ENCODE assay signal across 1 cellular context in genomic region chr5:172479034-172479783, GRCh38.
TF ChIP-seq lines count a peak whose summit lies in the region.

No MANE protein-coding gene starts in this region.

TF ChIP-seq in K562, 482 proteins besides CTCF, POLR2A, EP300 and RAD21 (continued from another document and continues in another):
- no peak for TF ChIP-seq MBD1 (CRISPR knock-in tag; IDR thresholded peaks at IDR 0.05)
- TF ChIP-seq NFE2 (IDR thresholded peaks at IDR 0.05; ENCODE audit: low read depth), result no peak
- TF ChIP-seq ZNF507 (tag; conservative IDR thresholded peaks at IDR 0.05), result no peak
- no peak for TF ChIP-seq TSC22D4 (tag; IDR thresholded peaks at IDR 0.05)
- no peak for TF ChIP-seq SMARCC2 (IDR thresholded peaks at IDR 0.05; ENCODE audit: low read depth)
- TF ChIP-seq, protein P1, sequence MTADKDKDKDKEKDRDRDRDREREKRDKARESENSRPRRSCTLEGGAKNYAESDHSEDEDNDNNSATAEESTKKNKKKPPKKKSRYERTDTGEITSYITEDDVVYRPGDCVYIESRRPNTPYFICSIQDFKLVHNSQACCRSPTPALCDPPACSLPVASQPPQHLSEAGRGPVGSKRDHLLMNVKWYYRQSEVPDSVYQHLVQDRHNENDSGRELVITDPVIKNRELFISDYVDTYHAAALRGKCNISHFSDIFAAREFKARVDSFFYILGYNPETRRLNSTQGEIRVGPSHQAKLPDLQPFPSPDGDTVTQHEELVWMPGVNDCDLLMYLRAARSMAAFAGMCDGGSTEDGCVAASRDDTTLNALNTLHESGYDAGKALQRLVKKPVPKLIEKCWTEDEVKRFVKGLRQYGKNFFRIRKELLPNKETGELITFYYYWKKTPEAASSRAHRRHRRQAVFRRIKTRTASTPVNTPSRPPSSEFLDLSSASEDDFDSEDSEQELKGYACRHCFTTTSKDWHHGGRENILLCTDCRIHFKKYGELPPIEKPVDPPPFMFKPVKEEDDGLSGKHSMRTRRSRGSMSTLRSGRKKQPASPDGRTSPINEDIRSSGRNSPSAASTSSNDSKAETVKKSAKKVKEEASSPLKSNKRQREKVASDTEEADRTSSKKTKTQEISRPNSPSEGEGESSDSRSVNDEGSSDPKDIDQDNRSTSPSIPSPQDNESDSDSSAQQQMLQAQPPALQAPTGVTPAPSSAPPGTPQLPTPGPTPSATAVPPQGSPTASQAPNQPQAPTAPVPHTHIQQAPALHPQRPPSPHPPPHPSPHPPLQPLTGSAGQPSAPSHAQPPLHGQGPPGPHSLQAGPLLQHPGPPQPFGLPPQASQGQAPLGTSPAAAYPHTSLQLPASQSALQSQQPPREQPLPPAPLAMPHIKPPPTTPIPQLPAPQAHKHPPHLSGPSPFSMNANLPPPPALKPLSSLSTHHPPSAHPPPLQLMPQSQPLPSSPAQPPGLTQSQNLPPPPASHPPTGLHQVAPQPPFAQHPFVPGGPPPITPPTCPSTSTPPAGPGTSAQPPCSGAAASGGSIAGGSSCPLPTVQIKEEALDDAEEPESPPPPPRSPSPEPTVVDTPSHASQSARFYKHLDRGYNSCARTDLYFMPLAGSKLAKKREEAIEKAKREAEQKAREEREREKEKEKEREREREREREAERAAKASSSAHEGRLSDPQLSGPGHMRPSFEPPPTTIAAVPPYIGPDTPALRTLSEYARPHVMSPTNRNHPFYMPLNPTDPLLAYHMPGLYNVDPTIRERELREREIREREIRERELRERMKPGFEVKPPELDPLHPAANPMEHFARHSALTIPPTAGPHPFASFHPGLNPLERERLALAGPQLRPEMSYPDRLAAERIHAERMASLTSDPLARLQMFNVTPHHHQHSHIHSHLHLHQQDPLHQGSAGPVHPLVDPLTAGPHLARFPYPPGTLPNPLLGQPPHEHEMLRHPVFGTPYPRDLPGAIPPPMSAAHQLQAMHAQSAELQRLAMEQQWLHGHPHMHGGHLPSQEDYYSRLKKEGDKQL (CRISPR knock-in tag; IDR thresholded peaks at IDR 0.05; ENCODE audit: borderline replicate concordance), result no peak
- TF ChIP-seq ZNF197 (CRISPR knock-in tag; IDR thresholded peaks at IDR 0.05; ENCODE audit: low read depth), result no peak
- no peak for TF ChIP-seq MTF1 (CRISPR knock-in tag; IDR thresholded peaks at IDR 0.05; ENCODE audit: borderline replicate concordance)
- no peak for TF ChIP-seq HIVEP1 (CRISPR knock-in tag; IDR thresholded peaks at IDR 0.05)
- no peak for TF ChIP-seq ZNF224 (CRISPR knock-in tag; IDR thresholded peaks at IDR 0.05)
- no peak for TF ChIP-seq ATF2 (CRISPR knock-in tag; IDR thresholded peaks at IDR 0.05)
- TF ChIP-seq TFAM (CRISPR knock-in tag; conservative IDR thresholded peaks at IDR 0.05), result no peak
- TF ChIP-seq U2AF1 (optimal IDR thresholded peaks at IDR 0.05; ENCODE audit: low read depth, low read length), result no peak
- TF ChIP-seq MYNN (IDR thresholded peaks at IDR 0.05), result no peak
- TF ChIP-seq MYNN (CRISPR knock-in tag; IDR thresholded peaks at IDR 0.05), result no peak
- TF ChIP-seq CBX8 (IDR thresholded peaks at IDR 0.05; ENCODE audit: borderline replicate concordance, extremely low read depth, low read depth, low read length, poor library complexity, severe bottlenecking), result no peak
- TF ChIP-seq, protein P2, sequence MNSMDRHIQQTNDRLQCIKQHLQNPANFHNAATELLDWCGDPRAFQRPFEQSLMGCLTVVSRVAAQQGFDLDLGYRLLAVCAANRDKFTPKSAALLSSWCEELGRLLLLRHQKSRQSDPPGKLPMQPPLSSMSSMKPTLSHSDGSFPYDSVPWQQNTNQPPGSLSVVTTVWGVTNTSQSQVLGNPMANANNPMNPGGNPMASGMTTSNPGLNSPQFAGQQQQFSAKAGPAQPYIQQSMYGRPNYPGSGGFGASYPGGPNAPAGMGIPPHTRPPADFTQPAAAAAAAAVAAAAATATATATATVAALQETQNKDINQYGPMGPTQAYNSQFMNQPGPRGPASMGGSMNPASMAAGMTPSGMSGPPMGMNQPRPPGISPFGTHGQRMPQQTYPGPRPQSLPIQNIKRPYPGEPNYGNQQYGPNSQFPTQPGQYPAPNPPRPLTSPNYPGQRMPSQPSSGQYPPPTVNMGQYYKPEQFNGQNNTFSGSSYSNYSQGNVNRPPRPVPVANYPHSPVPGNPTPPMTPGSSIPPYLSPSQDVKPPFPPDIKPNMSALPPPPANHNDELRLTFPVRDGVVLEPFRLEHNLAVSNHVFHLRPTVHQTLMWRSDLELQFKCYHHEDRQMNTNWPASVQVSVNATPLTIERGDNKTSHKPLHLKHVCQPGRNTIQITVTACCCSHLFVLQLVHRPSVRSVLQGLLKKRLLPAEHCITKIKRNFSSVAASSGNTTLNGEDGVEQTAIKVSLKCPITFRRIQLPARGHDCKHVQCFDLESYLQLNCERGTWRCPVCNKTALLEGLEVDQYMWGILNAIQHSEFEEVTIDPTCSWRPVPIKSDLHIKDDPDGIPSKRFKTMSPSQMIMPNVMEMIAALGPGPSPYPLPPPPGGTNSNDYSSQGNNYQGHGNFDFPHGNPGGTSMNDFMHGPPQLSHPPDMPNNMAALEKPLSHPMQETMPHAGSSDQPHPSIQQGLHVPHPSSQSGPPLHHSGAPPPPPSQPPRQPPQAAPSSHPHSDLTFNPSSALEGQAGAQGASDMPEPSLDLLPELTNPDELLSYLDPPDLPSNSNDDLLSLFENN (IDR thresholded peaks at IDR 0.05; ENCODE audit: low read depth in 2 of 2, low read length in 2 of 2), result no peak
- no peak for TF ChIP-seq ZNF253 (CRISPR knock-in tag; conservative IDR thresholded peaks at IDR 0.05)
- TF ChIP-seq ZNF395 (CRISPR knock-in tag; IDR thresholded peaks at IDR 0.05), result no peak
- no peak for TF ChIP-seq ILK (tag; IDR thresholded peaks at IDR 0.05; ENCODE audit: borderline replicate concordance, low read depth)
- TF ChIP-seq, protein P3, sequence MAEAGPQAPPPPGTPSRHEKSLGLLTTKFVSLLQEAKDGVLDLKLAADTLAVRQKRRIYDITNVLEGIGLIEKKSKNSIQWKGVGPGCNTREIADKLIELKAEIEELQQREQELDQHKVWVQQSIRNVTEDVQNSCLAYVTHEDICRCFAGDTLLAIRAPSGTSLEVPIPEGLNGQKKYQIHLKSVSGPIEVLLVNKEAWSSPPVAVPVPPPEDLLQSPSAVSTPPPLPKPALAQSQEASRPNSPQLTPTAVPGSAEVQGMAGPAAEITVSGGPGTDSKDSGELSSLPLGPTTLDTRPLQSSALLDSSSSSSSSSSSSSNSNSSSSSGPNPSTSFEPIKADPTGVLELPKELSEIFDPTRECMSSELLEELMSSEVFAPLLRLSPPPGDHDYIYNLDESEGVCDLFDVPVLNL (CRISPR knock-in tag; IDR thresholded peaks at IDR 0.05; ENCODE audit: low read depth), result no peak
- TF ChIP-seq, protein P4, sequence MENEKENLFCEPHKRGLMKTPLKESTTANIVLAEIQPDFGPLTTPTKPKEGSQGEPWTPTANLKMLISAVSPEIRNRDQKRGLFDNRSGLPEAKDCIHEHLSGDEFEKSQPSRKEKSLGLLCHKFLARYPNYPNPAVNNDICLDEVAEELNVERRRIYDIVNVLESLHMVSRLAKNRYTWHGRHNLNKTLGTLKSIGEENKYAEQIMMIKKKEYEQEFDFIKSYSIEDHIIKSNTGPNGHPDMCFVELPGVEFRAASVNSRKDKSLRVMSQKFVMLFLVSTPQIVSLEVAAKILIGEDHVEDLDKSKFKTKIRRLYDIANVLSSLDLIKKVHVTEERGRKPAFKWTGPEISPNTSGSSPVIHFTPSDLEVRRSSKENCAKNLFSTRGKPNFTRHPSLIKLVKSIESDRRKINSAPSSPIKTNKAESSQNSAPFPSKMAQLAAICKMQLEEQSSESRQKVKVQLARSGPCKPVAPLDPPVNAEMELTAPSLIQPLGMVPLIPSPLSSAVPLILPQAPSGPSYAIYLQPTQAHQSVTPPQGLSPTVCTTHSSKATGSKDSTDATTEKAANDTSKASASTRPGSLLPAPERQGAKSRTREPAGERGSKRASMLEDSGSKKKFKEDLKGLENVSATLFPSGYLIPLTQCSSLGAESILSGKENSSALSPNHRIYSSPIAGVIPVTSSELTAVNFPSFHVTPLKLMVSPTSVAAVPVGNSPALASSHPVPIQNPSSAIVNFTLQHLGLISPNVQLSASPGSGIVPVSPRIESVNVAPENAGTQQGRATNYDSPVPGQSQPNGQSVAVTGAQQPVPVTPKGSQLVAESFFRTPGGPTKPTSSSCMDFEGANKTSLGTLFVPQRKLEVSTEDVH (IDR thresholded peaks at IDR 0.05; ENCODE audit: low read depth, partially characterized antibody), result no peak
- TF ChIP-seq MEF2D (tag; conservative IDR thresholded peaks at IDR 0.05; ENCODE audit: low read depth), result no peak
- TF ChIP-seq, protein P5, sequence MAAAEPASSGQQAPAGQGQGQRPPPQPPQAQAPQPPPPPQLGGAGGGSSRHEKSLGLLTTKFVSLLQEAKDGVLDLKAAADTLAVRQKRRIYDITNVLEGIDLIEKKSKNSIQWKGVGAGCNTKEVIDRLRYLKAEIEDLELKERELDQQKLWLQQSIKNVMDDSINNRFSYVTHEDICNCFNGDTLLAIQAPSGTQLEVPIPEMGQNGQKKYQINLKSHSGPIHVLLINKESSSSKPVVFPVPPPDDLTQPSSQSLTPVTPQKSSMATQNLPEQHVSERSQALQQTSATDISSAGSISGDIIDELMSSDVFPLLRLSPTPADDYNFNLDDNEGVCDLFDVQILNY (CRISPR knock-in tag; IDR thresholded peaks at IDR 0.05), result no peak
- no peak for TF ChIP-seq ZNF165 (CRISPR knock-in tag; IDR thresholded peaks at IDR 0.05; ENCODE audit: borderline replicate concordance)
- TF ChIP-seq, protein P6, sequence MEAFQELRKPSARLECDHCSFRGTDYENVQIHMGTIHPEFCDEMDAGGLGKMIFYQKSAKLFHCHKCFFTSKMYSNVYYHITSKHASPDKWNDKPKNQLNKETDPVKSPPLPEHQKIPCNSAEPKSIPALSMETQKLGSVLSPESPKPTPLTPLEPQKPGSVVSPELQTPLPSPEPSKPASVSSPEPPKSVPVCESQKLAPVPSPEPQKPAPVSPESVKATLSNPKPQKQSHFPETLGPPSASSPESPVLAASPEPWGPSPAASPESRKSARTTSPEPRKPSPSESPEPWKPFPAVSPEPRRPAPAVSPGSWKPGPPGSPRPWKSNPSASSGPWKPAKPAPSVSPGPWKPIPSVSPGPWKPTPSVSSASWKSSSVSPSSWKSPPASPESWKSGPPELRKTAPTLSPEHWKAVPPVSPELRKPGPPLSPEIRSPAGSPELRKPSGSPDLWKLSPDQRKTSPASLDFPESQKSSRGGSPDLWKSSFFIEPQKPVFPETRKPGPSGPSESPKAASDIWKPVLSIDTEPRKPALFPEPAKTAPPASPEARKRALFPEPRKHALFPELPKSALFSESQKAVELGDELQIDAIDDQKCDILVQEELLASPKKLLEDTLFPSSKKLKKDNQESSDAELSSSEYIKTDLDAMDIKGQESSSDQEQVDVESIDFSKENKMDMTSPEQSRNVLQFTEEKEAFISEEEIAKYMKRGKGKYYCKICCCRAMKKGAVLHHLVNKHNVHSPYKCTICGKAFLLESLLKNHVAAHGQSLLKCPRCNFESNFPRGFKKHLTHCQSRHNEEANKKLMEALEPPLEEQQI (IDR thresholded peaks at IDR 0.05), result no peak
- TF ChIP-seq ZBTB33 (CRISPR knock-in tag; IDR thresholded peaks at IDR 0.05), result no peak
- TF ChIP-seq SMC3 (conservative IDR thresholded peaks at IDR 0.05; ENCODE audit: insufficient read depth, low read depth, low read length), result peak; percentile 95
- TF ChIP-seq ATF3 (IDR thresholded peaks at IDR 0.05), result peak; percentile 43; the same call in 1 of the 2 replicates
- no peak for TF ChIP-seq ATF3 (CRISPR knock-in tag; conservative IDR thresholded peaks at IDR 0.05)
- TF ChIP-seq ZKSCAN1 (IDR thresholded peaks at IDR 0.05; ENCODE audit: low read depth, low read length), result peak; percentile 91
